Comparison of ENCODE assay signal across 1 cellular context in genomic region chr1:171600852-171601251, GRCh38.
TF ChIP-seq lines count a peak whose summit lies in the region.

No MANE protein-coding gene starts in this region.

TF ChIP-seq in WTC11, 78 proteins besides CTCF, POLR2A, EP300 and RAD21 (continued from another document):
- TF ChIP-seq JUN (CRISPR knock-in tag; IDR thresholded peaks at IDR 0.05) (no peak), ZNF317 (CRISPR knock-in tag; IDR thresholded peaks at IDR 0.05; ENCODE audit: borderline replicate concordance, low read depth) (no peak), TEAD4 (CRISPR knock-in tag; IDR thresholded peaks at IDR 0.05) (no peak), NFE2L1 (CRISPR knock-in tag; IDR thresholded peaks at IDR 0.05) (no peak), USF1 (CRISPR knock-in tag; IDR thresholded peaks at IDR 0.05) (no peak), FOXK1 (CRISPR knock-in tag; IDR thresholded peaks at IDR 0.05) (no peak), TCF7 (CRISPR knock-in tag; IDR thresholded peaks at IDR 0.05; ENCODE audit: low read depth) (no peak), MXD4 (CRISPR knock-in tag; IDR thresholded peaks at IDR 0.05; ENCODE audit: borderline replicate concordance) (no peak), NR2C2 (CRISPR knock-in tag; IDR thresholded peaks at IDR 0.05) (no peak), CREM (CRISPR knock-in tag; IDR thresholded peaks at IDR 0.05) (no peak), NFYB (CRISPR knock-in tag; conservative IDR thresholded peaks at IDR 0.05; ENCODE audit: low read depth) (no peak), EMX1 (CRISPR knock-in tag; IDR thresholded peaks at IDR 0.05) (no peak), ESRRA (CRISPR knock-in tag; IDR thresholded peaks at IDR 0.05; ENCODE audit: borderline replicate concordance) (no peak)
- TF ChIP-seq, protein P1, sequence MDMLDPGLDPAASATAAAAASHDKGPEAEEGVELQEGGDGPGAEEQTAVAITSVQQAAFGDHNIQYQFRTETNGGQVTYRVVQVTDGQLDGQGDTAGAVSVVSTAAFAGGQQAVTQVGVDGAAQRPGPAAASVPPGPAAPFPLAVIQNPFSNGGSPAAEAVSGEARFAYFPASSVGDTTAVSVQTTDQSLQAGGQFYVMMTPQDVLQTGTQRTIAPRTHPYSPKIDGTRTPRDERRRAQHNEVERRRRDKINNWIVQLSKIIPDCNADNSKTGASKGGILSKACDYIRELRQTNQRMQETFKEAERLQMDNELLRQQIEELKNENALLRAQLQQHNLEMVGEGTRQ (CRISPR knock-in tag; IDR thresholded peaks at IDR 0.05) = no peak
- TF ChIP-seq, protein P2, sequence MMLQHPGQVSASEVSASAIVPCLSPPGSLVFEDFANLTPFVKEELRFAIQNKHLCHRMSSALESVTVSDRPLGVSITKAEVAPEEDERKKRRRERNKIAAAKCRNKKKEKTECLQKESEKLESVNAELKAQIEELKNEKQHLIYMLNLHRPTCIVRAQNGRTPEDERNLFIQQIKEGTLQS (CRISPR knock-in tag; conservative IDR thresholded peaks at IDR 0.05) = no peak
